ENCODE assay signal across 8 cellular contexts in genomic region chr2:170928824-170929685, GRCh38. TPM values are rescaled to one million over a fixed set of nuclear protein-coding genes. Genes with fewer than 3 reads are reported as not detected.
DNase-seq lines count a peak whose midpoint lies in the region; ATAC-seq and TF ChIP-seq lines count a peak whose summit lies in the region.

Gene GORASP2 (plus strand): TSS chr2:170929253. CDS start chr2:170929341, 88 bp downstream.

- H3K9me3 Mint-ChIP-seq in CD4-positive, alpha-beta memory T cell: peaks cover 0 to 1% (median 0%) of the 10 kb centered on the region in 8 donors

- POLR2A ChIA-PET in CD4-positive, alpha-beta memory T cell (lab: Charles Lee; ENCODE audit: partially characterized antibody): interaction anchor here (0.6 to 3.8 kb wide), 28 partner anchors 12 to 1532 kb away, joined by 3 to 38 read pairs (median 5); partner anchors contain the start of genes DCAF17, HAT1, METTL5 and METTL8

- DNase-seq in CD4-positive, alpha-beta memory T cell: peak; percentile 98 to 99 (median 99)
- peak; percentile 100 for DNase-seq in NCI-H82 (lab: John Stamatoyannopoulos, UW)
- DNase-seq in activated CD4-positive, alpha-beta T cell treated with anti-CD3 and anti-CD28 coated beads, Interleukin-2, amount 50 U/mL, for 48 hours: peak; percentile 96 to 98
- DNase-seq in dermis microvascular lymphatic vessel endothelial cell (ENCODE audit: low read depth in 2 of 2): peak; percentile 99 to 100
- peak; percentile 98 for DNase-seq in stimulated activated CD4-positive, alpha-beta T cell treated with anti-CD3 and anti-CD28 coated beads, Interleukin-4, amount 100 ng/mL, for 24 hours

- peak; percentile 94 for ATAC-seq in GM19438 (IDR thresholded peaks at IDR 0.05; ENCODE audit: low read depth, unreplicated experiment)
- peak; percentile 82 for ATAC-seq in HG03575 (IDR thresholded peaks at IDR 0.05; ENCODE audit: extremely low read depth, insufficient number of reproducible peaks, low FRiP score, unreplicated experiment)

- peaks cover 43% of the 10 kb centered on the region for H3K4me1 ChIP-seq in CD4-positive, alpha-beta memory T cell (ENCODE audit: insufficient read depth, low read length)
- peaks cover 3 to 35% (median 22%) of the 10 kb centered on the region in 4 donors for H3K4me1 ChIP-seq in liver (ENCODE audit: control insufficient read depth in 4 of 4, insufficient read depth in 4 of 4, low read length in 3 of 4)

- H3K27ac ChIP-seq in CD4-positive, alpha-beta memory T cell (ENCODE audit: low read depth, low read length): peak within 1 kb of the TSS; percentile 89
- H3K27ac ChIP-seq in liver (ENCODE audit: low read depth in 1 of 2, low read length in 2 of 2): peak within 1 kb of the TSS; percentile 79 to 93

- H3K36me3 ChIP-seq in CD4-positive, alpha-beta memory T cell (ENCODE audit: insufficient read depth, low read length): no peaks in the 10 kb centered on the region
- no peaks in the 10 kb centered on the region for H3K36me3 ChIP-seq in liver (ENCODE audit: control insufficient read depth in 4 of 4, insufficient read depth in 3 of 4, low read depth in 1 of 4, low read length in 3 of 4)

- peak within 1 kb of the TSS; percentile 70 to 82 for H3K4me3 ChIP-seq in CD4-positive, alpha-beta memory T cell (ENCODE audit: low read length in 2 of 2)
- H3K4me3 ChIP-seq in liver (ENCODE audit: low read depth in 1 of 3, low read length in 3 of 3): peak within 1 kb of the TSS; percentile 80 to 98 (median 87)

- WGBS in liver: under 1% methylated on average over 95 of the region's 95 CpGs

- peak; percentile 87 for TF ChIP-seq CTCF in liver (IDR thresholded peaks at IDR 0.05; ENCODE audit: low read depth, low read length, missing input control)

- peaks cover 24 to 48% (median 38%) of the 10 kb centered on the region in 4 donors for H3K4me1 Mint-ChIP-seq in CD4-positive, alpha-beta memory T cell

- CTCF ChIA-PET in CD4-positive, alpha-beta memory T cell (lab: Charles Lee; ENCODE audit: partially characterized antibody): interaction anchor here (0.6 to 4.0 kb wide), 43 partner anchors 9 to 1101 kb away, joined by 3 to 26 read pairs (median 4); partner anchors contain the start of genes DCAF17, GAD1 and METTL8

- H3K36me3 Mint-ChIP-seq in CD4-positive, alpha-beta memory T cell: peaks cover 0 to 22% of the 10 kb centered on the region in 2 donors

- TF ChIP-seq RAD21 in liver (IDR thresholded peaks at IDR 0.05): peak; percentile 84 to 88

- peak within 1 kb of the TSS; percentile 82 to 91 for H3K9ac ChIP-seq in liver (ENCODE audit: low read depth in 1 of 2, low read length in 2 of 2)

- H3K27ac Mint-ChIP-seq in CD4-positive, alpha-beta memory T cell: peak within 1 kb of the TSS; percentile 94 to 98 (median 97)

- no peaks in the 10 kb centered on the region for H3K27me3 Mint-ChIP-seq in CD4-positive, alpha-beta memory T cell

- peak within 1 kb of the TSS; percentile 93 to 99 (median 96) for H3K4me3 Mint-ChIP-seq in CD4-positive, alpha-beta memory T cell

- intact Hi-C loops in CD4-positive, alpha-beta memory T cell (cut with micrococcal nuclease): loop anchor here (1.0 to 5.0 kb wide), 7 partner anchors 44 to 1347 kb away; partner anchors contain the start of genes DCAF17, DYNC1I2 and PPIG

- no peaks in the 10 kb centered on the region for H3K27me3 ChIP-seq in CD4-positive, alpha-beta memory T cell (ENCODE audit: insufficient read depth, low read length)
- H3K27me3 ChIP-seq in liver (ENCODE audit: control insufficient read depth in 4 of 4, insufficient read depth in 4 of 4, low read length in 3 of 4): no peaks in the 10 kb centered on the region

- H3K9me3 ChIP-seq in CD4-positive, alpha-beta memory T cell (ENCODE audit: control insufficient read depth in 1 of 2, low read length in 2 of 2): no peaks in the 10 kb centered on the region
- H3K9me3 ChIP-seq in liver (ENCODE audit: control insufficient read depth in 4 of 4, low read length in 3 of 4): peaks cover 0 to under 1% (median under 1%) of the 10 kb centered on the region in 4 donors

TF ChIP-seq in liver, 16 proteins besides CTCF, POLR2A, EP300 and RAD21:
- TF ChIP-seq ZBTB33 (IDR thresholded peaks at IDR 0.05) (peak; percentile 99), MAX (IDR thresholded peaks at IDR 0.05) (peak; percentile 86), HNF4G (IDR thresholded peaks at IDR 0.05) (no peak), JUND (IDR thresholded peaks at IDR 0.05) (peak in 1 of 2 donors; percentile 49), ATF3 (IDR thresholded peaks at IDR 0.05) (no peak), REST (IDR thresholded peaks at IDR 0.05) (peak; percentile 73), RXRA (IDR thresholded peaks at IDR 0.05) (peak; percentile 43 to 50), FOXA2 (IDR thresholded peaks at IDR 0.05) (no peak), NR2F2 (IDR thresholded peaks at IDR 0.05) (no peak), FOXA1 (IDR thresholded peaks at IDR 0.05) (peak; percentile 70), GABPA (IDR thresholded peaks at IDR 0.05 in 1 of 2, conservative IDR thresholded peaks at IDR 0.05 in 1 of 2) (peak in 1 of 2 donors; percentile 74), SP1 (IDR thresholded peaks at IDR 0.05) (peak; percentile 84), YY1 (IDR thresholded peaks at IDR 0.05) (peak; percentile 89), HNF4A (conservative IDR thresholded peaks at IDR 0.05) (peak; percentile 28 to 30), EGR1 (IDR thresholded peaks at IDR 0.05; ENCODE audit: low read depth in 2 of 2) (no peak), TAF1 (conservative IDR thresholded peaks at IDR 0.05) (peak; percentile 63)

RNA-seq across cellular contexts. Expression of gene GORASP2, which starts in this region (rescaled TPM):
- total RNA-seq in CD4-positive, alpha-beta memory T cell: 10 to 100 TPM; 82.4 to 83.2 TPM
- polyA plus RNA-seq in CD4-positive, alpha-beta memory T cell: 100 to 1,000 TPM; 111 to 116 TPM
- 22.3 and 28.3 TPM in 2 replicates for total RNA-seq in dermis microvascular lymphatic vessel endothelial cell
- 10 to 100 TPM; 12.5 to 31.6 TPM for total RNA-seq in liver
- 10 to 100 TPM; 28.2 to 40.1 TPM for polyA plus RNA-seq in liver

Comparison
In these comparisons a context has a peak if more than half of its experiments do, and no peak if none do; other contexts are left out.
1. Peak in every context shown above with its lines: DNase-seq, ATAC-seq, H3K4me3 ChIP-seq and H3K27ac ChIP-seq.